16 cellular contexts compared by ENCODE assay signal in genomic region chr16:28105297-28105696, GRCh38. TPM values are rescaled to one million over a fixed set of nuclear protein-coding genes. Genes with fewer than 3 reads are reported as not detected.
DNase-seq lines count a peak whose midpoint lies in the region; ATAC-seq and TF ChIP-seq lines count a peak whose summit lies in the region.
"Had no signal": no experiment of that assay in that cellular context is flagged by ENCODE, and none has a peak within 500 bp of the region (broad histone marks: within the 10 kb centered on the region; RNA-seq: fewer than 3 reads in every experiment).

No MANE protein-coding gene starts in this region.

- H3K4me1 Mint-ChIP-seq in activated T-helper 17 cell treated with anti-CD3 and anti-CD28 coated beads, Interleukin-2, amount 50 U/mL, for 72 hours: peaks cover 8% of the 10 kb centered on the region
- H3K4me1 Mint-ChIP-seq in stimulated activated effector memory CD8-positive, alpha-beta T cell treated with anti-CD3 and anti-CD28 coated beads, Interleukin-12 subunit alpha, Interleukin-12 subunit beta, amount 100 ng/mL, for 72 hours: peaks cover 11% of the 10 kb centered on the region

- no peak overlapping the region for H3K4me3 ChIP-seq in KMS-11 (IDR thresholded peaks at IDR 0.05; ENCODE audit: insufficient read depth, low read depth, low read length)
- no peak overlapping the region for H3K4me3 ChIP-seq in liver (ENCODE audit: low read depth in 1 of 3, low read length in 3 of 3)
- H3K4me3 ChIP-seq: A549, HAP-1 had no signal

- H3K27ac ChIP-seq in KMS-11 (peak overlapping the region; percentile 94), liver (ENCODE audit: low read depth in 1 of 2, low read length in 2 of 2) (peak overlapping the region; percentile 43 to 55)
- H3K27ac ChIP-seq: A549 had no signal

- H3K27me3 ChIP-seq in KMS-11 (ENCODE audit: insufficient read depth, low read depth): no peaks in the 10 kb centered on the region
- no peaks in the 10 kb centered on the region for H3K27me3 ChIP-seq in liver (ENCODE audit: control insufficient read depth in 4 of 4, insufficient read depth in 4 of 4, low read length in 3 of 4)

- H3K79me2 ChIP-seq in KMS-11 (ENCODE audit: insufficient read depth, low read depth): peaks cover 11% of the 10 kb centered on the region; the same call in 1 of the 2 replicates

- H3K4me3 Mint-ChIP-seq in activated T-helper 17 cell treated with anti-CD3 and anti-CD28 coated beads, Interleukin-2, amount 50 U/mL, for 72 hours: no peak overlapping the region
- H3K4me3 Mint-ChIP-seq in stimulated activated effector memory CD8-positive, alpha-beta T cell treated with anti-CD3 and anti-CD28 coated beads, Interleukin-12 subunit alpha, Interleukin-12 subunit beta, amount 100 ng/mL, for 72 hours: no peak overlapping the region
- H3K4me3 Mint-ChIP-seq: CD14-positive monocyte; CD8-positive, alpha-beta T cell had no signal

- peak overlapping the region; percentile 96 for H3K4me2 ChIP-seq in KMS-11
- H3K4me2 ChIP-seq: A549 had no signal

- H3K27me3 Mint-ChIP-seq in activated T-helper 17 cell treated with anti-CD3 and anti-CD28 coated beads, Interleukin-2, amount 50 U/mL, for 72 hours: no peaks in the 10 kb centered on the region

- TF ChIP-seq CTCF in KMS-11 (conservative IDR thresholded peaks at IDR 0.05; ENCODE audit: low read depth, low read length) (no peak), liver (IDR thresholded peaks at IDR 0.05; ENCODE audit: low read depth, low read length, missing input control) (no peak)

- H3K36me3 ChIP-seq in KMS-11 (ENCODE audit: insufficient read depth) (peaks cover 23% of the 10 kb centered on the region; the same call in 1 of the 2 replicates), liver (ENCODE audit: control insufficient read depth in 4 of 4, insufficient read depth in 3 of 4, low read depth in 1 of 4, low read length in 3 of 4) (peaks cover 13 to 64% (median 54%) of the 10 kb centered on the region in 4 donors)

- peaks cover 100% of the 10 kb centered on the region for H3K36me3 Mint-ChIP-seq in activated T-helper 17 cell treated with anti-CD3 and anti-CD28 coated beads, Interleukin-2, amount 50 U/mL, for 72 hours (ENCODE audit: low read depth)
- peaks cover 100% of the 10 kb centered on the region for H3K36me3 Mint-ChIP-seq in stimulated activated effector memory CD8-positive, alpha-beta T cell treated with anti-CD3 and anti-CD28 coated beads, Interleukin-12 subunit alpha, Interleukin-12 subunit beta, amount 100 ng/mL, for 72 hours

- no peak for DNase-seq in stimulated activated effector memory CD8-positive, alpha-beta T cell treated with anti-CD3 and anti-CD28 coated beads, Interleukin-12 subunit alpha, Interleukin-12 subunit beta, amount 100 ng/mL, for 72 hours (ENCODE audit: low spot score in 2 of 2)
- no peak for DNase-seq in Ammon's horn (ENCODE audit: low spot score)
- no peak for DNase-seq in DMS79 (lab: John Stamatoyannopoulos, UW)
- DNase-seq: CD8-positive, alpha-beta T cell; COR-L47; DMS153; DND-41; GDM1 had no signal

- H2AFZ ChIP-seq in KMS-11 (ENCODE audit: low read depth): no peak overlapping the region

- H3K9me3 Mint-ChIP-seq in activated T-helper 17 cell treated with anti-CD3 and anti-CD28 coated beads, Interleukin-2, amount 50 U/mL, for 72 hours: no peaks in the 10 kb centered on the region
- H3K9me3 Mint-ChIP-seq in stimulated activated effector memory CD8-positive, alpha-beta T cell treated with anti-CD3 and anti-CD28 coated beads, Interleukin-12 subunit alpha, Interleukin-12 subunit beta, amount 100 ng/mL, for 72 hours: no peaks in the 10 kb centered on the region
- H3K9me3 Mint-ChIP-seq: CD14-positive monocyte; CD8-positive, alpha-beta T cell had no signal

- peak overlapping the region; percentile 51 for H3K27ac Mint-ChIP-seq in activated T-helper 17 cell treated with anti-CD3 and anti-CD28 coated beads, Interleukin-2, amount 50 U/mL, for 72 hours
- H3K27ac Mint-ChIP-seq in stimulated activated effector memory CD8-positive, alpha-beta T cell treated with anti-CD3 and anti-CD28 coated beads, Interleukin-12 subunit alpha, Interleukin-12 subunit beta, amount 100 ng/mL, for 72 hours: peak overlapping the region; percentile 23
- H3K27ac Mint-ChIP-seq: CD8-positive, alpha-beta T cell had no signal

- H3K4me1 ChIP-seq in KMS-11 (ENCODE audit: low read depth, poor library complexity, severe bottlenecking): peaks cover 64% of the 10 kb centered on the region
- H3K4me1 ChIP-seq in liver (ENCODE audit: control insufficient read depth in 4 of 4, insufficient read depth in 4 of 4, low read length in 3 of 4): peaks cover 5 to 31% (median 28%) of the 10 kb centered on the region in 4 donors
- H3K4me1 ChIP-seq: A549, HAP-1 had no signal

- peak in 1 of 2 donors; percentile 41 for TF ChIP-seq RAD21 in liver (IDR thresholded peaks at IDR 0.05)

- H3K9ac ChIP-seq in KMS-11: peak overlapping the region; percentile 62; the same call in 1 of the 2 replicates
- H3K9ac ChIP-seq in liver (ENCODE audit: low read depth in 1 of 2, low read length in 2 of 2): no peak overlapping the region

- ATAC-seq in activated T-helper 17 cell treated with anti-CD3 and anti-CD28 coated beads, Interleukin-2, amount 50 U/mL, for 72 hours (replicated peaks): no peak
- no peak for ATAC-seq in stimulated activated effector memory CD8-positive, alpha-beta T cell treated with anti-CD3 and anti-CD28 coated beads, Interleukin-12 subunit alpha, Interleukin-12 subunit beta, amount 100 ng/mL, for 72 hours
- ATAC-seq: A549; CD8-positive, alpha-beta T cell had no signal

- 27% methylated on average over 3 of the region's 3 CpGs for WGBS in liver

- H3K9me3 ChIP-seq in liver (ENCODE audit: control insufficient read depth in 4 of 4, low read length in 3 of 4): no peaks in the 10 kb centered on the region
- H3K9me3 ChIP-seq: A549, HAP-1 had no signal

- H4K20me1 ChIP-seq in KMS-11 (ENCODE audit: insufficient read depth): no peaks in the 10 kb centered on the region

TF ChIP-seq in liver, 16 proteins besides CTCF, POLR2A, EP300 and RAD21:
- TF ChIP-seq HNF4A (conservative IDR thresholded peaks at IDR 0.05) (peak; percentile 16 to 21), JUND (IDR thresholded peaks at IDR 0.05) (no peak), FOXA2 (IDR thresholded peaks at IDR 0.05) (no peak)

RNA-seq across cellular contexts. Expression of gene GSG1L, which starts 41.8 kb away (rescaled TPM):
- under 1 TPM in 1 of 2 donors, not detected in 1; 0.29 TPM for total RNA-seq in activated T-helper 17 cell treated with anti-CD3 and anti-CD28 coated beads, Interleukin-2, amount 50 U/mL, for 72 hours
- total RNA-seq in liver: not detected
- polyA plus RNA-seq in liver: not detected
- total RNA-seq: CD8-positive, alpha-beta T cell had no signal
- polyA plus RNA-seq: A549, AG04450, BJ, CD14-positive monocyte had no signal
